ENCODE assay signal across 14 cellular contexts in the genomic region with DNA sequence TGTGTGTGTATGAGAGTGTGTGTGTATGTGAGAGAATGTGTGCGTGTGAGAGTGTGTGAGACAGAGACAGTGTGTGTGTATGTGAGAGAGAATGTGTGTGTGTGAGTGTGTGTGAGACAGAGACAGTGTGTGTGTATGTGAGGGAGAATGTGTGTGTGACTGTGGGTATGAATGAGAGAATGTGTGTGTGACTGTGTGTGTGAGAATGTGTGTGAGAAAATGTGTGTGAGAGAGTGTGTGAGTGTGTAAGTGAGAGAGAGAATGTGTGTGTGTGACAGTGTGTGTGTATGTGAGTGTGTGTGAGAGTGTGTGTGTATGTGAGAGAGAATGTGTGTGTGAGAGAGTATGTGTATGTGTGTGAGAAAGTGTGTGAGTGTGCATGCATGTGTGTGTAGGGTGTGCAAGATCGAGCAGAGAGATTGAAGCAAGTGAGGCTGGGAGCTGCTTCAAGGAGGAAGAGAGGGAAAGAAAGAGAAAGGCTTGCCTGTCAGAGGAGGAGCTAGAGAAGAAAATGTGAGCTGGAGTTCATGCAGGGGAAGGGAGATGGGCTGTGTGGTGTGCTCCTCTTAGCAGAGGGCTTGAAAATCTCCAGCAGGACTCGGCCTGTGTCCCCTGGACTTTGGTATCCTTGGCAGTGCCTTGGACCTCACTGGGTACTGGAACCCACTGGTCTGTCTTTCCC. TPM values are rescaled to one million over a fixed set of nuclear protein-coding genes. Genes with fewer than 3 reads are reported as not detected.
A peak's percentile ranks its signal among the peaks of the same experiment; 100 is the strongest.
DNase-seq lines count a peak whose midpoint lies in the region; ATAC-seq, FAIRE-seq and TF ChIP-seq lines count a peak whose summit lies in the region.
"Had no signal": no experiment of that assay in that cellular context is flagged by ENCODE, and none has a peak within 500 bp of the region (broad histone marks: within the 10 kb centered on the region; RNA-seq: fewer than 3 reads in every experiment).

No MANE protein-coding gene starts in this region.

- no peaks in the 10 kb centered on the region for H3K79me2 ChIP-seq in neural cell (replicated peaks; ENCODE audit: insufficient read depth, low read length)

- no peak overlapping the region for H3K27ac Mint-ChIP-seq in activated CD8-positive, alpha-beta memory T cell treated with anti-CD3 and anti-CD28 coated beads, Interleukin-2, amount 10 ng/mL, durations not matched to agents 7 days and 5 days
- H3K27ac Mint-ChIP-seq: activated naive CD8-positive, alpha-beta T cell; stimulated activated effector memory CD8-positive, alpha-beta T cell treated with anti-CD3 and anti-CD28 coated beads, Interleukin-12 subunit alpha, Interleukin-12 subunit beta, amount 100 ng/mL, for 72 hours had no signal

- peaks cover 47 to 78% (median 72%) of the 10 kb centered on the region in 10 experiments for H3K4me1 ChIP-seq in BLaER1 treated with 17β-estradiol and CSF1 and Interleukin-3, amounts not matched to agents 10 nM and 100 nM
- peaks cover 16% of the 10 kb centered on the region for H3K4me1 ChIP-seq in colonic mucosa

- intact Hi-C loops in colonic mucosa (cut with DNase I): no loop called here

- H3F3A ChIP-seq in neural cell (ENCODE audit: insufficient read depth, low read length, poor library complexity, severe bottlenecking): no peaks in the 10 kb centered on the region

- peaks cover 22% of the 10 kb centered on the region for H3K4me1 Mint-ChIP-seq in activated CD8-positive, alpha-beta memory T cell treated with anti-CD3 and anti-CD28 coated beads, Interleukin-2, amount 10 ng/mL, durations not matched to agents 7 days and 5 days

- H3K9me3 Mint-ChIP-seq in activated CD8-positive, alpha-beta memory T cell treated with anti-CD3 and anti-CD28 coated beads, Interleukin-2, amount 10 ng/mL, durations not matched to agents 7 days and 5 days (ENCODE audit: low read depth): no peaks in the 10 kb centered on the region
- H3K9me3 Mint-ChIP-seq: stimulated activated effector memory CD8-positive, alpha-beta T cell treated with anti-CD3 and anti-CD28 coated beads, Interleukin-12 subunit alpha, Interleukin-12 subunit beta, amount 100 ng/mL, for 72 hours had no signal

- H3K4me3 Mint-ChIP-seq in activated CD8-positive, alpha-beta memory T cell treated with anti-CD3 and anti-CD28 coated beads, Interleukin-2, amount 10 ng/mL, durations not matched to agents 7 days and 5 days: no peak overlapping the region

- H3K36me3 Mint-ChIP-seq in activated CD8-positive, alpha-beta memory T cell treated with anti-CD3 and anti-CD28 coated beads, Interleukin-2, amount 10 ng/mL, durations not matched to agents 7 days and 5 days: no peaks in the 10 kb centered on the region
- H3K36me3 Mint-ChIP-seq: activated naive CD8-positive, alpha-beta T cell; stimulated activated effector memory CD8-positive, alpha-beta T cell treated with anti-CD3 and anti-CD28 coated beads, Interleukin-12 subunit alpha, Interleukin-12 subunit beta, amount 100 ng/mL, for 72 hours had no signal

- FAIRE-seq in HTR-8/SVneo (lab: Jason Lieb, UNC): peak; percentile 95

- ATAC-seq in activated CD8-positive, alpha-beta memory T cell treated with anti-CD3 and anti-CD28 coated beads, Interleukin-2, amount 10 ng/mL, durations not matched to agents 7 days and 5 days: no peak
- ATAC-seq in HG03139 (IDR thresholded peaks at IDR 0.05; ENCODE audit: unreplicated experiment) (no peak), HG03354 (IDR thresholded peaks at IDR 0.05; ENCODE audit: poor library complexity, severe bottlenecking, unreplicated experiment) (no peak)
- ATAC-seq: gastroesophageal sphincter, left ventricle myocardium superior had no signal

- no peaks in the 10 kb centered on the region for H3K27me3 ChIP-seq in BLaER1 treated with 17β-estradiol and CSF1 and Interleukin-3, amounts not matched to agents 10 nM and 100 nM
- no peaks in the 10 kb centered on the region for H3K27me3 ChIP-seq in colonic mucosa
- H3K27me3 ChIP-seq in neural cell (ENCODE audit: insufficient read depth, low read depth, low read length): no peaks in the 10 kb centered on the region
- H3K27me3 ChIP-seq: ovary had no signal

- DNase-seq in HTR-8/SVneo (ENCODE audit: insufficient read length, low spot score): no peak
- no peak for DNase-seq in colonic mucosa
- no peak for DNase-seq in activated CD8-positive, alpha-beta memory T cell treated with anti-CD3 and anti-CD28 coated beads, Interleukin-2, amount 10 ng/mL, durations not matched to agents 7 days and 5 days
- DNase-seq in foreskin fibroblast: no peak
- DNase-seq: left ventricle myocardium superior; ovary; stimulated activated CD4-positive, alpha-beta T cell treated with anti-CD3 and anti-CD28 coated beads, Interleukin-2, amount 100 ng/mL, for 24 hours had no signal

- H4K20me1 ChIP-seq in BLaER1 treated with 17β-estradiol and CSF1 and Interleukin-3, amounts not matched to agents 10 nM and 100 nM: no peaks in the 10 kb centered on the region; a peak in 1 of 22 replicates
- H4K20me1 ChIP-seq in neural cell (ENCODE audit: insufficient read depth): no peaks in the 10 kb centered on the region

- no peak overlapping the region for H2AFZ ChIP-seq in neural cell (ENCODE audit: low read depth, low read length)

- no peaks in the 10 kb centered on the region for H3K27me3 Mint-ChIP-seq in activated CD8-positive, alpha-beta memory T cell treated with anti-CD3 and anti-CD28 coated beads, Interleukin-2, amount 10 ng/mL, durations not matched to agents 7 days and 5 days
- H3K27me3 Mint-ChIP-seq: activated naive CD8-positive, alpha-beta T cell had no signal

- no peaks in the 10 kb centered on the region for H3K36me3 ChIP-seq in BLaER1 treated with 17β-estradiol and CSF1 and Interleukin-3, amounts not matched to agents 10 nM and 100 nM
- no peaks in the 10 kb centered on the region for H3K36me3 ChIP-seq in colonic mucosa
- H3K36me3 ChIP-seq in neural cell (ENCODE audit: insufficient read depth, low read length): no peaks in the 10 kb centered on the region
- H3K36me3 ChIP-seq: gastroesophageal sphincter, ovary had no signal

- CTCF ChIA-PET in activated CD8-positive, alpha-beta memory T cell treated with anti-CD3 and anti-CD28 coated beads, Interleukin-2, amount 10 ng/mL, durations not matched to agents 7 days and 5 days (lab: Charles Lee): interaction anchor here (1.2 to 1.8 kb wide), 4 partner anchors 38 to 126 kb away, joined by 3 to 7 read pairs (median 3); no protein-coding TSS in a partner anchor

- TF ChIP-seq EP300 in neural cell (conservative IDR thresholded peaks at IDR 0.05; ENCODE audit: poor library complexity, severe bottlenecking): no peak

- no peak for TF ChIP-seq CTCF in colonic mucosa (IDR thresholded peaks at IDR 0.05)
- TF ChIP-seq CTCF in neural cell (IDR thresholded peaks at IDR 0.05; ENCODE audit: poor library complexity, severe bottlenecking): no peak
- no peak for TF ChIP-seq CTCF in foreskin fibroblast (IDR thresholded peaks at IDR 0.05; ENCODE audit: low read depth, low read length)

- H3K9me3 ChIP-seq in BLaER1 treated with 17β-estradiol and CSF1 and Interleukin-3, amounts not matched to agents 10 nM and 100 nM (replicated peaks in 1 of 11): no peaks in the 10 kb centered on the region
- H3K9me3 ChIP-seq in colonic mucosa (no peaks in the 10 kb centered on the region), neural cell (ENCODE audit: low read length) (no peaks in the 10 kb centered on the region)
- H3K9me3 ChIP-seq: gastroesophageal sphincter, ovary had no signal

- no peaks in the 10 kb centered on the region for H3K9me2 ChIP-seq in neural cell (ENCODE audit: insufficient read depth, low read length)

- H3K4me2 ChIP-seq in BLaER1 treated with 17β-estradiol and CSF1 and Interleukin-3, amounts not matched to agents 10 nM and 100 nM: peak overlapping the region; percentile 54 to 91 (median 84)
- H3K4me2 ChIP-seq in neural cell (ENCODE audit: low read length): no peak overlapping the region

- TF ChIP-seq RAD21 in neural cell (conservative IDR thresholded peaks at IDR 0.05): no peak

- H3K27ac ChIP-seq in BLaER1 treated with 17β-estradiol and CSF1 and Interleukin-3, amounts not matched to agents 10 nM and 100 nM: peak overlapping the region in 7 of 11 experiments; percentile 11 to 69 (median 51); a peak in 15 of 22 replicates
- H3K27ac ChIP-seq in colonic mucosa (peak overlapping the region; percentile 92), neural cell (ENCODE audit: low read length) (no peak overlapping the region)
- H3K27ac ChIP-seq: ovary had no signal

- peak overlapping the region in 5 of 11 experiments; percentile 19 to 46 (median 40); a peak in 6 of 22 replicates for H3K9ac ChIP-seq in BLaER1 treated with 17β-estradiol and CSF1 and Interleukin-3, amounts not matched to agents 10 nM and 100 nM
- H3K9ac ChIP-seq in colonic mucosa (ENCODE audit: low read depth in 2 of 2, low read length in 2 of 2): peak overlapping the region in 1 of 2 donors; percentile 55
- peak overlapping the region; percentile 30 for H3K9ac ChIP-seq in neural cell (ENCODE audit: low read length)

- no peak overlapping the region for H3K4me3 ChIP-seq in BLaER1 treated with 17β-estradiol and CSF1 and Interleukin-3, amounts not matched to agents 10 nM and 100 nM
- H3K4me3 ChIP-seq in colonic mucosa (no peak overlapping the region), neural cell (ENCODE audit: low read length) (no peak overlapping the region), foreskin fibroblast (ENCODE audit: low read depth in 1 of 2, low read length in 2 of 2) (no peak overlapping the region)
- H3K4me3 ChIP-seq: gastroesophageal sphincter, ovary had no signal

TF ChIP-seq in neural cell, 6 proteins besides CTCF, POLR2A, EP300 and RAD21 (continues in another document):
- TF ChIP-seq MXI1 (conservative IDR thresholded peaks at IDR 0.05; ENCODE audit: poor library complexity, severe bottlenecking) (no peak), SMC3 (conservative IDR thresholded peaks at IDR 0.05; ENCODE audit: poor library complexity) (no peak), POLR2AphosphoS5 (IDR thresholded peaks at IDR 0.05) (no peak)

RNA-seq across cellular contexts. Expression of gene TP53I11, which starts 27.7 kb away (rescaled TPM):
- total RNA-seq in colonic mucosa: 100 to 1,000 TPM; 103 to 158 TPM
- polyA plus RNA-seq in neural cell: 30.0 and 31.4 TPM in 2 replicates
- polyA minus RNA-seq in neural cell: 50.4 and 59.5 TPM in 2 replicates
- 1 to 10 TPM; 2.2 to 3.7 TPM for total RNA-seq in activated CD8-positive, alpha-beta memory T cell treated with anti-CD3 and anti-CD28 coated beads, Interleukin-2, amount 10 ng/mL, durations not matched to agents 7 days and 5 days

Comparison
In these comparisons a context has a peak if more than half of its experiments do, and no peak if none do; other contexts are left out.
1. RNA of gene TP53I11, which starts 27.7 kb away (total RNA-seq): 103 to 158 TPM in colonic mucosa; 2.2 to 3.7 TPM in activated CD8-positive, alpha-beta memory T cell treated with anti-CD3 and anti-CD28 coated beads, Interleukin-2, amount 10 ng/mL, durations not matched to agents 7 days and 5 days; every median in the first group is over 10 times any median in the second.